9 cellular contexts compared by ENCODE assay signal in the genomic region with DNA sequence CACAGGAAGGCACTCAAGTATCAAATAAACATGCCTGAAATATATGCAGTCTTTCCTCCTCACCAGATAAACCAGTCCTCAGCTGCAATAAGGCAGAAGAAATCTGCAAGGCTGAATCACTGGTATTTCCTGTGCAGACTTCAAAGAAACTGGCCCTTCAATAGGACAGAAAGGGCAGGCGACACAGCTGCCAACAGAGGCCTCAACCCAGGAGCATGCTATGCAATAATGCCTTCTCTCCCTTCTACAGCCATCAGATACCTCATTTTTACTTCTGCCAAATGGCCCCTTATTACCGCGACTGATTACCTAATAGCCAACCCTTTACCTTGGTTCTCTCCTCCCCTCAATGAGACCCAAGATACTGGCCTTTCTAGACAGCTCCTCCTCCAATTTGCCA. TPM values are rescaled to one million over a fixed set of nuclear protein-coding genes. Genes with fewer than 3 reads are reported as not detected.
DNase-seq lines count a peak whose midpoint lies in the region; ATAC-seq and TF ChIP-seq lines count a peak whose summit lies in the region.
"Had no signal": no experiment of that assay in that cellular context is flagged by ENCODE, and none has a peak within 500 bp of the region (broad histone marks: within the 10 kb centered on the region; RNA-seq: fewer than 3 reads in every experiment).

No MANE protein-coding gene starts in this region.

- DNase-seq in DMS53 treated with DMSO at 0.1 percent for 48 hours (lab: John Stamatoyannopoulos, UW; ENCODE audit: unreplicated experiment) = peak; percentile 49
- DNase-seq in NB4 (ENCODE audit: low read depth) = peak; percentile 41
- DNase-seq in dorsolateral prefrontal cortex = no peak
- DNase-seq in osteoblast (ENCODE audit: insufficient read length, low spot score, missing footprints) = peak; percentile 79
- DNase-seq in amygdala (lab: John Stamatoyannopoulos, UW) = no peak
- no peak for DNase-seq in mucosa of gallbladder (ENCODE audit: low spot score)

- no peaks in the 10 kb centered on the region for H3K9me3 ChIP-seq in osteoblast (ENCODE audit: low read depth, low read length)

- H2AFZ ChIP-seq in osteoblast (ENCODE audit: low read length) = peak overlapping the region; percentile 76

- no peak for ATAC-seq in HG03521 (IDR thresholded peaks at IDR 0.05; ENCODE audit: unreplicated experiment)
- ATAC-seq in GM19328 (IDR thresholded peaks at IDR 0.05; ENCODE audit: unreplicated experiment) = no peak

- peaks cover 41% of the 10 kb centered on the region for H3K4me1 ChIP-seq in osteoblast (ENCODE audit: insufficient read depth, low read length)

- H3K4me3 ChIP-seq in NB4 (ENCODE audit: low read depth, low read length) (no peak overlapping the region), dorsolateral prefrontal cortex (no peak overlapping the region), osteoblast (ENCODE audit: insufficient read depth, low read length) (peak overlapping the region; percentile 38)

- TF ChIP-seq POLR2A in NB4 (IDR thresholded peaks at IDR 0.05; ENCODE audit: extremely low read depth, insufficient read length) = no peak

- H4K20me1 ChIP-seq in osteoblast (ENCODE audit: insufficient read depth, low read length) = no peaks in the 10 kb centered on the region

- H3K27me3 ChIP-seq in dorsolateral prefrontal cortex = no peaks in the 10 kb centered on the region
- H3K27me3 ChIP-seq in osteoblast (ENCODE audit: insufficient read depth, low read length) = no peaks in the 10 kb centered on the region

- peak overlapping the region; percentile 77 for H3K4me2 ChIP-seq in osteoblast (ENCODE audit: insufficient read depth, low read length)

- H3K27ac ChIP-seq in dorsolateral prefrontal cortex = peak overlapping the region in 52 of 59 donors; percentile 2 to 91 (median 61)
- peak overlapping the region; percentile 79 for H3K27ac ChIP-seq in osteoblast (ENCODE audit: low read depth, low read length)

- TF ChIP-seq CTCF in NB4 (IDR thresholded peaks at IDR 0.05; ENCODE audit: low read depth, low read length) (no peak), dorsolateral prefrontal cortex (IDR thresholded peaks at IDR 0.05 in 54 of 56, conservative IDR thresholded peaks at IDR 0.05 in 2 of 56; ENCODE audit: low read depth in 1 of 56, partially characterized antibody in 56 of 56) (no peak), osteoblast (IDR thresholded peaks at IDR 0.05; ENCODE audit: extremely low read depth, low read depth, low read length) (no peak)

- intact Hi-C loops in dorsolateral prefrontal cortex (cut with DNase I) = no loop called here

- H3K79me2 ChIP-seq in osteoblast (ENCODE audit: insufficient read depth, low read length) = peaks cover 80% of the 10 kb centered on the region

- peaks cover 4% of the 10 kb centered on the region for H3K36me3 ChIP-seq in osteoblast (ENCODE audit: insufficient read depth, low read length)

RNA-seq across cellular contexts. Expression of a gene that starts 8.0 kb away (rescaled TPM):
- total RNA-seq in dorsolateral prefrontal cortex (100 to 1,000 TPM; 140 to 428 (median 218) TPM), osteoblast (176 and 182 TPM in 2 replicates), mucosa of gallbladder (261 TPM)

RNA-seq across cellular contexts. Expression of a gene that starts 8.3 kb away (rescaled TPM):
- total RNA-seq in dorsolateral prefrontal cortex = 10 to 100 TPM in 113 of 120 experiments, 1 to 10 TPM in 7; 7.7 to 39.9 (median 17.7) TPM
- 5.1 and 6.2 TPM in 2 replicates for total RNA-seq in osteoblast
- 12.9 TPM for total RNA-seq in mucosa of gallbladder

RNA-seq across cellular contexts. Expression of a gene that starts 30.7 kb away (rescaled TPM):
- 100 to 1,000 TPM in 2 of 120 experiments, 10 to 100 TPM in 118; 54.1 to 105 (median 74.6) TPM for total RNA-seq in dorsolateral prefrontal cortex
- 131 and 138 TPM in 2 replicates for total RNA-seq in osteoblast
- total RNA-seq in mucosa of gallbladder = 81.7 TPM

RNA-seq across cellular contexts. Expression of a gene that starts 33.4 kb away (rescaled TPM):
- 1 to 10 TPM in 1 of 120 experiments, under 1 TPM in 8, not detected in 111; 0.49 to 1.0 (median 0.64) TPM for total RNA-seq in dorsolateral prefrontal cortex
- not detected in 2 replicates for total RNA-seq in osteoblast
- total RNA-seq in mucosa of gallbladder = not detected
- total RNA-seq: NCI-H460 had no signal

RNA-seq across cellular contexts. Expression of a gene that starts 40.1 kb away (rescaled TPM):
- total RNA-seq in dorsolateral prefrontal cortex = 10 to 100 TPM; 28.2 to 59.0 (median 40.8) TPM
- total RNA-seq in osteoblast = 21.7 and 23.0 TPM in 2 replicates
- total RNA-seq in mucosa of gallbladder = 33.3 TPM

Comparison
In these comparisons a context has a peak if more than half of its experiments do, and no peak if none do; other contexts are left out.
1. DNase-seq: peak in DMS53 treated with DMSO at 0.1 percent for 48 hours (single experiment), NB4 (single experiment) and osteoblast (single experiment); none in dorsolateral prefrontal cortex (0 of 10), amygdala (0 of 56) and mucosa of gallbladder (single experiment).